ENCODE assay signal across 11 cellular contexts in genomic region chr15:84638103-84638502, GRCh38. TPM values are rescaled to one million over a fixed set of nuclear protein-coding genes. Genes with fewer than 3 reads are reported as not detected.
DNase-seq lines count a peak whose midpoint lies in the region; ATAC-seq and TF ChIP-seq lines count a peak whose summit lies in the region.
"Had no signal": no experiment of that assay in that cellular context is flagged by ENCODE, and none has a peak within 500 bp of the region (broad histone marks: within the 10 kb centered on the region; RNA-seq: fewer than 3 reads in every experiment).

No MANE protein-coding gene starts in this region.

- H3K36me3 ChIP-seq in left ventricle myocardium inferior (peaks cover 71% of the 10 kb centered on the region), RWPE2 (ENCODE audit: low read depth) (peaks cover 80% of the 10 kb centered on the region), endodermal cell (ENCODE audit: control insufficient read depth, insufficient read depth, low read length) (peaks cover 60% of the 10 kb centered on the region), mucosa of descending colon (ENCODE audit: low read depth) (no peaks in the 10 kb centered on the region), sigmoid colon (peaks cover 26 to 70% (median 43%) of the 10 kb centered on the region in 4 donors)

- H3K27me3 Mint-ChIP-seq in endodermal cell (ENCODE audit: insufficient read depth) = peaks cover 12% of the 10 kb centered on the region

- H3K36me3 Mint-ChIP-seq in endodermal cell (ENCODE audit: low read depth) = peaks cover 38% of the 10 kb centered on the region

- H3K4me1 Mint-ChIP-seq in endodermal cell = peaks cover 7% of the 10 kb centered on the region

- H3K4me1 ChIP-seq in left ventricle myocardium inferior (peaks cover 45% of the 10 kb centered on the region), RWPE2 (ENCODE audit: insufficient read depth, poor library complexity, severe bottlenecking) (peaks cover 9% of the 10 kb centered on the region), endodermal cell (ENCODE audit: control insufficient read depth, insufficient read depth, low read length) (no peaks in the 10 kb centered on the region), mucosa of descending colon (ENCODE audit: low read depth) (peaks cover 5% of the 10 kb centered on the region), sigmoid colon (peaks cover 0 to 25% (median 17%) of the 10 kb centered on the region in 4 donors)

- peak overlapping the region; percentile 22 for H3K27ac Mint-ChIP-seq in endodermal cell

- no peaks in the 10 kb centered on the region for H3K9me3 Mint-ChIP-seq in endodermal cell

- no peaks in the 10 kb centered on the region for H3K27me3 ChIP-seq in left ventricle myocardium inferior (ENCODE audit: low read depth)
- H3K27me3 ChIP-seq in RWPE2 (ENCODE audit: insufficient read depth, poor library complexity, severe bottlenecking) = no peaks in the 10 kb centered on the region
- peaks cover 12% of the 10 kb centered on the region for H3K27me3 ChIP-seq in endodermal cell (ENCODE audit: control insufficient read depth, insufficient read depth, low read length, poor library complexity, severe bottlenecking)
- H3K27me3 ChIP-seq in sigmoid colon = no peaks in the 10 kb centered on the region
- H3K27me3 ChIP-seq: gastroesophageal sphincter had no signal

- no peaks in the 10 kb centered on the region for H3K9me3 ChIP-seq in left ventricle myocardium inferior (replicated peaks)
- no peaks in the 10 kb centered on the region for H3K9me3 ChIP-seq in RWPE2 (ENCODE audit: severe bottlenecking)
- H3K9me3 ChIP-seq in endodermal cell (ENCODE audit: control insufficient read depth, low read length) = no peaks in the 10 kb centered on the region
- no peaks in the 10 kb centered on the region for H3K9me3 ChIP-seq in mucosa of descending colon
- H3K9me3 ChIP-seq in sigmoid colon = no peaks in the 10 kb centered on the region
- H3K9me3 ChIP-seq: gastroesophageal sphincter had no signal

- 79 to 83% methylated on average over 1 to 3 of the region's 3 CpGs for WGBS in endodermal cell (ENCODE audit: insufficient coverage in 1 of 2, insufficient read length in 1 of 2), 2 experiments
- 70 to 76% methylated on average over 3 of the region's 3 CpGs for WGBS in sigmoid colon, 2 donors

- peak overlapping the region; percentile 36 for H3K27ac ChIP-seq in left ventricle myocardium inferior (replicated peaks)
- H3K27ac ChIP-seq in RWPE2 (ENCODE audit: poor library complexity, severe bottlenecking) = no peak overlapping the region
- no peak overlapping the region for H3K27ac ChIP-seq in endodermal cell (ENCODE audit: low read depth, low read length)
- H3K27ac ChIP-seq in sigmoid colon = no peak overlapping the region
- H3K27ac ChIP-seq: gastroesophageal sphincter had no signal

- no peak overlapping the region for H3K4me3 ChIP-seq in left ventricle myocardium inferior
- H3K4me3 ChIP-seq in RWPE2 (ENCODE audit: severe bottlenecking) = no peak overlapping the region
- H3K4me3 ChIP-seq in endodermal cell (ENCODE audit: low read length) = no peak overlapping the region
- no peak overlapping the region for H3K4me3 ChIP-seq in mucosa of descending colon
- no peak overlapping the region for H3K4me3 ChIP-seq in sigmoid colon
- H3K4me3 ChIP-seq: gastroesophageal sphincter had no signal

- TF ChIP-seq CTCF in left ventricle myocardium inferior (IDR thresholded peaks at IDR 0.05; ENCODE audit: borderline replicate concordance) (no peak), RWPE2 (IDR thresholded peaks at IDR 0.05; ENCODE audit: poor library complexity, severe bottlenecking) (peak; percentile 46), endodermal cell (conservative IDR thresholded peaks at IDR 0.05) (peak; percentile 65), mucosa of descending colon (IDR thresholded peaks at IDR 0.05) (no peak), sigmoid colon (IDR thresholded peaks at IDR 0.05) (no peak)

- TF ChIP-seq POLR2A in sigmoid colon (IDR thresholded peaks at IDR 0.05) = no peak

- no peak for TF ChIP-seq EP300 in sigmoid colon (IDR thresholded peaks at IDR 0.05)

- intact Hi-C loops in left ventricle myocardium inferior (cut with micrococcal nuclease) (no loop called here), left cardiac atrium (cut with DNase I) (no loop called here), mucosa of descending colon (cut with DNase I, micrococcal nuclease) (no loop called here), sigmoid colon (cut with DNase I) (no loop called here)

- H3K9ac ChIP-seq in endodermal cell (ENCODE audit: extremely low read depth, low read length, poor library complexity, severe bottlenecking) = no peak overlapping the region

- DNase-seq in left ventricle myocardium inferior = no peak
- no peak for DNase-seq in left cardiac atrium
- DNase-seq in RWPE2 (ENCODE audit: low spot score) = no peak
- DNase-seq in endodermal cell = peak; percentile 72
- no peak for DNase-seq in dedifferentiated amniotic fluid mesenchymal stem cell (ENCODE audit: extremely low spot score)
- DNase-seq in mucosa of descending colon = no peak
- DNase-seq in sigmoid colon = no peak
- DNase-seq: Calu3, NCI-H146 had no signal

- ATAC-seq in left cardiac atrium (no peak), RWPE2 (ENCODE audit: low read depth) (peak; percentile 11; the same call in 1 of the 3 replicates), HG03159 (IDR thresholded peaks at IDR 0.05; ENCODE audit: unreplicated experiment) (no peak), mucosa of descending colon (no peak)
- ATAC-seq: gastroesophageal sphincter had no signal

- H3K4me3 Mint-ChIP-seq in endodermal cell = no peak overlapping the region

RNA-seq across cellular contexts. Expression of gene WDR73, which starts 16.0 kb away (rescaled TPM):
- total RNA-seq in left ventricle myocardium inferior = 14.7 TPM
- 10 to 100 TPM; 13.0 to 14.7 TPM for total RNA-seq in left cardiac atrium
- total RNA-seq in endodermal cell = 10 to 100 TPM; 44.1 to 46.8 TPM
- polyA plus RNA-seq in endodermal cell (2013, experiment 1 of 2) = 37.9 TPM
- polyA plus RNA-seq in endodermal cell (2013, experiment 2 of 2) = 32.1 TPM
- total RNA-seq in mucosa of descending colon = 10 to 100 TPM; 18.2 to 27.1 (median 24.9) TPM
- total RNA-seq in sigmoid colon = 10 to 100 TPM; 16.8 to 22.7 (median 19.2) TPM
- polyA plus RNA-seq in sigmoid colon = 10 to 100 TPM in 2 of 3 donors, 1 to 10 TPM in 1; 6.7 to 18.7 (median 10.8) TPM

RNA-seq across cellular contexts. Expression of gene NMB, which starts 19.9 kb away (rescaled TPM):
- total RNA-seq in left ventricle myocardium inferior = 2.0 TPM
- total RNA-seq in left cardiac atrium = 10 to 100 TPM; 14.7 to 31.6 TPM
- 1 to 10 TPM; 5.3 to 7.3 TPM for total RNA-seq in endodermal cell
- polyA plus RNA-seq in endodermal cell (2013, experiment 1 of 2) = 11.8 TPM
- polyA plus RNA-seq in endodermal cell (2013, experiment 2 of 2) = 10.0 TPM
- 1 to 10 TPM; 1.5 to 4.0 (median 3.9) TPM for total RNA-seq in mucosa of descending colon
- 1 to 10 TPM; 3.0 to 8.9 (median 8.0) TPM for total RNA-seq in sigmoid colon
- 1 to 10 TPM in 2 of 3 donors, under 1 TPM in 1; 0.69 to 8.2 (median 1.2) TPM for polyA plus RNA-seq in sigmoid colon

RNA-seq across cellular contexts. Expression of gene ZSCAN2, which starts 37.3 kb away (rescaled TPM):
- 7.4 TPM for total RNA-seq in left ventricle myocardium inferior
- total RNA-seq in left cardiac atrium = 1 to 10 TPM; 4.5 to 5.0 TPM
- total RNA-seq in endodermal cell = 10 to 100 TPM; 23.6 to 31.3 TPM
- polyA plus RNA-seq in endodermal cell (2013, experiment 1 of 2) = 18.8 TPM
- 18.4 TPM for polyA plus RNA-seq in endodermal cell (2013, experiment 2 of 2)
- 1 to 10 TPM; 8.6 to 9.4 (median 9.4) TPM for total RNA-seq in mucosa of descending colon
- total RNA-seq in sigmoid colon = 10 to 100 TPM in 1 of 4 donors, 1 to 10 TPM in 3; 4.2 to 17.0 (median 6.8) TPM
- 1 to 10 TPM; 2.4 to 6.9 (median 4.2) TPM for polyA plus RNA-seq in sigmoid colon

Comparison
In these comparisons a context has a peak if more than half of its experiments do, and no peak if none do; other contexts are left out.
1. CTCF ChIP-seq: peak in RWPE2 (single experiment) and endodermal cell (single experiment); none in left ventricle myocardium inferior (single experiment), mucosa of descending colon (single experiment) and sigmoid colon (0 of 4).